9 cellular contexts compared by ENCODE assay signal in genomic region chr3:141413387-141414140, GRCh38. TPM values are rescaled to one million over a fixed set of nuclear protein-coding genes. Genes with fewer than 3 reads are reported as not detected.
DNase-seq lines count a peak whose midpoint lies in the region; ATAC-seq and TF ChIP-seq lines count a peak whose summit lies in the region.
"Had no signal": no experiment of that assay in that cellular context is flagged by ENCODE, and none has a peak within 500 bp of the region (broad histone marks: within the 10 kb centered on the region; RNA-seq: fewer than 3 reads in every experiment).

No MANE protein-coding gene starts in this region.

- peak overlapping the region; percentile 99 for H3K27ac Mint-ChIP-seq in activated naive CD4-positive, alpha-beta T cell treated with anti-CD3 and anti-CD28 coated beads, Interleukin-2, amount 50 U/mL, for 24 hours
- H3K27ac Mint-ChIP-seq in MCF 10A (ENCODE audit: low read depth, unreplicated experiment): peak overlapping the region; percentile 95

- BruUV-seq in MCF 10A (replicated peaks; lab: Mats Ljungman, UMichigan): no TSS peak

- peaks cover 84% of the 10 kb centered on the region for H3K4me1 Mint-ChIP-seq in activated naive CD4-positive, alpha-beta T cell treated with anti-CD3 and anti-CD28 coated beads, Interleukin-2, amount 50 U/mL, for 24 hours
- H3K4me1 Mint-ChIP-seq in MCF 10A (ENCODE audit: insufficient read depth, unreplicated experiment): peaks cover 48% of the 10 kb centered on the region

- H3K36me3 Mint-ChIP-seq in activated naive CD4-positive, alpha-beta T cell treated with anti-CD3 and anti-CD28 coated beads, Interleukin-2, amount 50 U/mL, for 24 hours: peaks cover 9% of the 10 kb centered on the region
- peaks cover 84% of the 10 kb centered on the region for H3K36me3 Mint-ChIP-seq in MCF 10A (ENCODE audit: insufficient read depth, unreplicated experiment)

- H3K9ac ChIP-seq in mucosa of rectum (ENCODE audit: low read depth in 1 of 2, low read length in 2 of 2): peak overlapping the region; percentile 41 to 42

- H3K4me3 Mint-ChIP-seq in activated naive CD4-positive, alpha-beta T cell treated with anti-CD3 and anti-CD28 coated beads, Interleukin-2, amount 50 U/mL, for 24 hours: peak overlapping the region; percentile 53
- peak overlapping the region; percentile 58 for H3K4me3 Mint-ChIP-seq in MCF 10A (ENCODE audit: unreplicated experiment)

- 79 to 82% methylated on average over 6 of the region's 6 CpGs for WGBS in upper lobe of left lung, 2 donors

- DNase-seq in activated naive CD4-positive, alpha-beta T cell treated with Interleukin-2 at 50 U/mL for 16 hours: no peak
- DNase-seq in MCF 10A (ENCODE audit: unreplicated experiment) (no peak), upper lobe of left lung (no peak), NCI-H1436 (lab: John Stamatoyannopoulos, UW) (no peak)
- DNase-seq: NCI-H526 had no signal

- peaks cover 45 to 53% of the 10 kb centered on the region in 2 donors for H3K36me3 ChIP-seq in mucosa of rectum (ENCODE audit: control insufficient read depth in 2 of 2, insufficient read depth in 2 of 2, low read length in 2 of 2)
- peaks cover 3 to 51% (median 21%) of the 10 kb centered on the region in 4 donors for H3K36me3 ChIP-seq in upper lobe of left lung

- no peaks in the 10 kb centered on the region for H3K27me3 Mint-ChIP-seq in activated naive CD4-positive, alpha-beta T cell treated with anti-CD3 and anti-CD28 coated beads, Interleukin-2, amount 50 U/mL, for 24 hours
- H3K27me3 Mint-ChIP-seq in MCF 10A (ENCODE audit: insufficient read depth, unreplicated experiment): no peaks in the 10 kb centered on the region

- TF ChIP-seq CTCF in MCF 10A (IDR thresholded peaks at IDR 0.05; ENCODE audit: unreplicated experiment) (no peak), upper lobe of left lung (IDR thresholded peaks at IDR 0.05) (no peak)

- CTCF ChIA-PET in MCF 10A (lab: Yijun Ruan, JAX): interaction anchor here (0.5 to 2.5 kb wide), 8 partner anchors 10 to 106 kb away, joined by 3 to 17 read pairs (median 4); no protein-coding TSS in a partner anchor

- ATAC-seq in upper lobe of left lung (ENCODE audit: low FRiP score in 2 of 2) (no peak), HG03521 (IDR thresholded peaks at IDR 0.05; ENCODE audit: unreplicated experiment) (no peak), HG03460 (IDR thresholded peaks at IDR 0.05; ENCODE audit: unreplicated experiment) (no peak)

- no peak for TF ChIP-seq EP300 in upper lobe of left lung (IDR thresholded peaks at IDR 0.05)

- no peak for TF ChIP-seq POLR2A in upper lobe of left lung (IDR thresholded peaks at IDR 0.05)

- POLR2A ChIA-PET in MCF 10A (lab: Yijun Ruan, JAX): interaction anchor here (1.2 to 14.3 kb wide), 8 partner anchors 9 to 74 kb away, joined by 5 to 349 read pairs (median 14); partner anchors contain the start of gene ZBTB38

- intact Hi-C loops in MCF 10A (cut with micrococcal nuclease): no loop called here

- H3K4me3 ChIP-seq in mucosa of rectum (ENCODE audit: low read length in 2 of 2) (peak overlapping the region in 1 of 2 donors; percentile 18), upper lobe of left lung (peak overlapping the region in 1 of 4 donors; percentile 32)

- peak overlapping the region; percentile 87 to 88 for H3K27ac ChIP-seq in mucosa of rectum (ENCODE audit: low read depth in 2 of 2, low read length in 2 of 2)
- H3K27ac ChIP-seq in upper lobe of left lung: peak overlapping the region; percentile 89 to 99 (median 94)

- H3K27me3 ChIP-seq in mucosa of rectum (ENCODE audit: control insufficient read depth in 2 of 2, insufficient read depth in 2 of 2, low read length in 2 of 2): no peaks in the 10 kb centered on the region
- H3K27me3 ChIP-seq in upper lobe of left lung: no peaks in the 10 kb centered on the region

- H3K9me3 ChIP-seq in mucosa of rectum (ENCODE audit: control insufficient read depth in 2 of 2, low read length in 2 of 2) (no peaks in the 10 kb centered on the region), upper lobe of left lung (no peaks in the 10 kb centered on the region)

- no peaks in the 10 kb centered on the region for H3K9me3 Mint-ChIP-seq in activated naive CD4-positive, alpha-beta T cell treated with anti-CD3 and anti-CD28 coated beads, Interleukin-2, amount 50 U/mL, for 24 hours
- no peaks in the 10 kb centered on the region for H3K9me3 Mint-ChIP-seq in MCF 10A (ENCODE audit: unreplicated experiment)

- H3K4me1 ChIP-seq in mucosa of rectum (ENCODE audit: control insufficient read depth in 2 of 2, insufficient read depth in 2 of 2, low read length in 2 of 2) (peaks cover 39% of the 10 kb centered on the region in 2 donors), upper lobe of left lung (peaks cover 57 to 79% (median 72%) of the 10 kb centered on the region in 4 donors)

RNA-seq across cellular contexts. Expression of gene ZBTB38, which starts 45.3 kb away (rescaled TPM):
- total RNA-seq in MCF 10A (2022) (168 and 186 TPM in 2 replicates), upper lobe of left lung (100 to 1,000 TPM in 2 of 6 donors, 10 to 100 TPM in 4; 80.2 to 146 (median 91.8) TPM)
